ENCODE assay signal across 8 cellular contexts in genomic region chr3:58305882-58306661, GRCh38. TPM values are rescaled to one million over a fixed set of nuclear protein-coding genes. Genes with fewer than 3 reads are reported as not detected.
DNase-seq lines count a peak whose midpoint lies in the region; ATAC-seq and TF ChIP-seq lines count a peak whose summit lies in the region.

Gene HTD2 (plus strand): TSS chr3:58306520. CDS start chr3:58317614, 11,094 bp downstream.
Gene RPP14 (plus strand): TSS chr3:58306245. CDS start chr3:58310330, 4,085 bp downstream.

- TF ChIP-seq CTCF in 22Rv1 (IDR thresholded peaks at IDR 0.05), result peak; percentile 99

- peak within 1 kb of the TSS; percentile 89 for H3K27ac ChIP-seq in 22Rv1

- ATAC-seq in GM18508 (IDR thresholded peaks at IDR 0.05; ENCODE audit: insufficient read depth, unreplicated experiment) (peak; percentile 68), HG03025 (IDR thresholded peaks at IDR 0.05; ENCODE audit: low FRiP score, unreplicated experiment) (peak; percentile 93)

- peak; percentile 61 for DNase-seq in NCI-H2029 treated with DMSO at 0.1 percent for 48 hours (lab: John Stamatoyannopoulos, UW)
- DNase-seq in T1000 (lab: John Stamatoyannopoulos, UW), result peak; percentile 94
- peak; percentile 99 for DNase-seq in astrocyte of the hippocampus (ENCODE audit: low read depth, low spot score)
- peak; percentile 95 for DNase-seq in hepatic stellate cell (ENCODE audit: low spot score)
- peak; percentile 89 for DNase-seq in renal cortical epithelial cell (ENCODE audit: low read depth)

RNA-seq across cellular contexts. Expression of gene HTD2, which starts in this region (rescaled TPM):
- total RNA-seq in renal cortical epithelial cell, result 14.8 and 17.0 TPM in 2 replicates

RNA-seq across cellular contexts. Expression of gene RPP14, which starts in this region (rescaled TPM):
- total RNA-seq in renal cortical epithelial cell, result 14.5 and 27.6 TPM in 2 replicates

Comparison
In these comparisons a context has a peak if more than half of its experiments do, and no peak if none do; other contexts are left out.
1. Peak in every context shown above with its lines: DNase-seq, ATAC-seq and H3K27ac ChIP-seq.